In the genomic region with DNA sequence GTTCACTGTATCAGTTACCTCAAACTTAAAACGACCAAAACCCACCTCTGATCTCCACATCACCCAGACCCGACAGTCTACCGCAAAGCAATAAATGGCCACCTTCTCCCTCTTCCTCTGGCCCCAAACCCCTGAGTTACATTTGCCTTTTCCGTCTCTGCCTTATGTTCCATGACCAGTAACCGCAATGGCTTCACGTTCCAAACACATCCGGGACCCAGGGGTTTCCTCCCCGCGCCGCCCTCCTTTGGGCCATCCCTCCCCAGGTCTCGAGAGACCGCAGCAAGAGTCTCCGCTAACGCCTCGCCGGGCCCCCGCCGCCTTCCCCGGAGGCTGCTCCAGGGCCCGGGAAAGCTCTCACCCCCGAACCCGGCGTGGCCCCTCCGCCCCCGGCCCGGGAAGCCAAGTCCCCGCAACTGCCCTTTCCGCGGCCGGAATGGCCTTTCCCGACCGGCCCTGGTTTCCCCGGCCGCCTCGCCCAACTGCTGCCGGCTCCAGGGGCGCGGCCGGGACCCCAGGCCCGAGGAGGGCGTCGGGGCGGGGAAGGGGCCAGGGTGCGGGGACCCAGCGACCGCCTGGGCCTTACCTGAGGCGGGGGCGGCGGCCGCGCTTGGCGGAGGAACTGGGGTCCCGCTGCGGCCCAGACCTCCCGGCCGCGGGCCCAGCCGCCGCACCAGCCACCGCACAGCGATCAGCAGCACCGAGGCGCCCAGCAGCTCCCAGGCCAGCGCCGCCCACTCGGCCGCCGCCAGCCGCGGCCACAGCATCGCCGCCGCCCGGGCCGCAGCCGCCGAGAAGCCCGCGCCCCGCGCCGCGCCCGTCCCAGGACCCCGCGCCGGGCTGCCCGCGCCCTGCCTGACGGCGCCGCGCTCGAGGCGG, we compare ENCODE assay signal across 8 cellular contexts. TPM values are rescaled to one million over a fixed set of nuclear protein-coding genes. Genes with fewer than 3 reads are reported as not detected.
DNase-seq lines count a peak whose midpoint lies in the region; ATAC-seq lines count a peak whose summit lies in the region.

A gene (minus strand): TSS at position 801 of the 879 bp plus-strand sequence. CDS start 34 bp downstream, at position 767.

- POLR2A ChIA-PET in activated CD8-positive, alpha-beta T cell treated with anti-CD3 and anti-CD28 coated beads, Interleukin-2, amount 10 ng/mL, durations not matched to agents 7 days and 5 days (lab: Charles Lee), result interaction anchor here (0.7 to 1.3 kb wide), 4 partner anchors 17 to 147 kb away, joined by 3 to 5 read pairs (median 3); no protein-coding TSS in a partner anchor

- peaks cover 34% of the 10 kb centered on the region for H3K4me1 Mint-ChIP-seq in activated CD8-positive, alpha-beta T cell treated with anti-CD3 and anti-CD28 coated beads, Interleukin-2, amount 10 ng/mL, durations not matched to agents 7 days and 5 days (ENCODE audit: low read depth)

- CTCF ChIA-PET in activated CD8-positive, alpha-beta T cell treated with anti-CD3 and anti-CD28 coated beads, Interleukin-2, amount 10 ng/mL, durations not matched to agents 7 days and 5 days (lab: Charles Lee), result interaction anchor here (0.6 kb wide), 1 partner anchor 105 kb away, joined by 3 read pairs; no protein-coding TSS in a partner anchor

- H3K9me3 Mint-ChIP-seq in activated CD8-positive, alpha-beta T cell treated with anti-CD3 and anti-CD28 coated beads, Interleukin-2, amount 10 ng/mL, durations not matched to agents 7 days and 5 days (ENCODE audit: insufficient read depth), result no peaks in the 10 kb centered on the region

- peak; percentile 46 for ATAC-seq in HG02759 (IDR thresholded peaks at IDR 0.05; ENCODE audit: unreplicated experiment)
- peak; percentile 50 for ATAC-seq in activated CD8-positive, alpha-beta T cell treated with anti-CD3 and anti-CD28 coated beads, Interleukin-2, amount 10 ng/mL, durations not matched to agents 7 days and 5 days

- peaks cover 36% of the 10 kb centered on the region for H3K36me3 Mint-ChIP-seq in activated CD8-positive, alpha-beta T cell treated with anti-CD3 and anti-CD28 coated beads, Interleukin-2, amount 10 ng/mL, durations not matched to agents 7 days and 5 days (ENCODE audit: low read depth)

- H3K27me3 Mint-ChIP-seq in activated CD8-positive, alpha-beta T cell treated with anti-CD3 and anti-CD28 coated beads, Interleukin-2, amount 10 ng/mL, durations not matched to agents 7 days and 5 days (ENCODE audit: low read depth), result no peaks in the 10 kb centered on the region

- peak within 1 kb of the TSS; percentile 86 for H3K4me3 Mint-ChIP-seq in activated CD8-positive, alpha-beta T cell treated with anti-CD3 and anti-CD28 coated beads, Interleukin-2, amount 10 ng/mL, durations not matched to agents 7 days and 5 days

- peak; percentile 67 for DNase-seq in NCI-H2196 (lab: John Stamatoyannopoulos, UW; ENCODE audit: unreplicated experiment)
- DNase-seq in NCI-H2196 treated with DMSO at 0.1 percent for 48 hours (lab: John Stamatoyannopoulos, UW; ENCODE audit: unreplicated experiment), result no peak
- DNase-seq in NCI-H2171 (lab: John Stamatoyannopoulos, UW), result peak; percentile 48
- peak; percentile 83 for DNase-seq in activated CD8-positive, alpha-beta T cell treated with anti-CD3 and anti-CD28 coated beads, Interleukin-2, amount 10 ng/mL, durations not matched to agents 7 days and 5 days
- DNase-seq in effector CD8-positive, alpha-beta T cell (lab: John Stamatoyannopoulos, UW), result peak; percentile 25
- no peak for DNase-seq in mesenteric fat pad (ENCODE audit: low spot score)
- peak; percentile 23 for DNase-seq in stimulated activated CD8-positive, alpha-beta memory T cell treated with anti-CD3 and anti-CD28 coated beads, Interleukin-15, amount 100 ng/mL, for 24 hours (ENCODE audit: low read depth)

- peak within 1 kb of the TSS; percentile 93 for H3K27ac Mint-ChIP-seq in activated CD8-positive, alpha-beta T cell treated with anti-CD3 and anti-CD28 coated beads, Interleukin-2, amount 10 ng/mL, durations not matched to agents 7 days and 5 days

RNA-seq across cellular contexts. Expression of the gene that starts here (rescaled TPM):
- total RNA-seq in activated CD8-positive, alpha-beta T cell treated with anti-CD3 and anti-CD28 coated beads, Interleukin-2, amount 10 ng/mL, durations not matched to agents 7 days and 5 days, result 100 to 1,000 TPM in 1 of 2 experiments, 10 to 100 TPM in 1; 95.7 to 101 TPM
- total RNA-seq in mesenteric fat pad, result 79.9 TPM

Comparison
In these comparisons a context has a peak if more than half of its experiments do, and no peak if none do; other contexts are left out.
1. DNase-seq: peak in NCI-H2196 (single experiment), NCI-H2171 (single experiment), activated CD8-positive, alpha-beta T cell treated with anti-CD3 and anti-CD28 coated beads, Interleukin-2, amount 10 ng/mL, durations not matched to agents 7 days and 5 days (single experiment), effector CD8-positive, alpha-beta T cell (single experiment) and stimulated activated CD8-positive, alpha-beta memory T cell treated with anti-CD3 and anti-CD28 coated beads, Interleukin-15, amount 100 ng/mL, for 24 hours (single experiment); none in NCI-H2196 treated with DMSO at 0.1 percent for 48 hours (single experiment) and mesenteric fat pad (single experiment).